Comparison of ENCODE assay signal across 1 cellular context in the genomic region with DNA sequence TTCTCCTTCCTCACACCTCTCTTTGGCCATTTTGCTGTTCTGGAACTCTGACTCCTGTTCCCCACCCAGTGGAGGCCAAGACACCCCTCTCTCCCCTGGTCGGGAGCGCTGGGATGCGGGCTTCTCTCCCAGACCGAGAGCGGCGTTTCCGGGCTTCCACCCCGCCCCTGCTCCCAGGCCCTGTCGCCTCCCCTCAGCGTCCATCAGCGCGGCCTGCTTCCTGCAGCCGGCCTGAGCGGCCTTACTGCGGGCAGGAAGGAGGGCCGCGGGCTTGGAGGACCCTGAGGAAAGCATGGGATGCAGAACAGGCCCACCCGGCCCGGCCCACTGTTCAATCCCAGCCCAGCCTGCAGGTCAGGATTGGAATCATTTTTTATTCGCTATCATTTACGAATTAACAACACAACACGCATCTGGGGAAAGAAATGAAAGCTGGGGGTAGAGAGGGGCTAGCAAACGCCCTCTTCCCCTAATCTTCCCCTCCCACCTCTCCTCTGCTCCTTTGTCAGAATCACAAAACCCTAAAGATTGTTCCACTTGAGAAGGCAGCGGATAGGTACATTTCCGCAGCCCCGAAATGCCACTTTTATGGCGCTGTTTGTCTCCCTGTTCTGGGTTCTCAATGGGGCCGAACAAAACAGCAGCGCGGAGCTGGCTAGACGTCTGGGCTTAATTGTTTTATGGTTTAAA.
A peak's percentile ranks its signal among the peaks of the same experiment; 100 is the strongest.
TF ChIP-seq lines count a peak whose summit lies in the region.

No MANE protein-coding gene starts in this region.

TF ChIP-seq in H1, 55 proteins besides CTCF, POLR2A, EP300 and RAD21:
- TF ChIP-seq, protein P1, sequence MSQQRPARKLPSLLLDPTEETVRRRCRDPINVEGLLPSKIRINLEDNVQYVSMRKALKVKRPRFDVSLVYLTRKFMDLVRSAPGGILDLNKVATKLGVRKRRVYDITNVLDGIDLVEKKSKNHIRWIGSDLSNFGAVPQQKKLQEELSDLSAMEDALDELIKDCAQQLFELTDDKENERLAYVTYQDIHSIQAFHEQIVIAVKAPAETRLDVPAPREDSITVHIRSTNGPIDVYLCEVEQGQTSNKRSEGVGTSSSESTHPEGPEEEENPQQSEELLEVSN (IDR thresholded peaks at IDR 0.05), result no peak
- TF ChIP-seq SUZ12 (IDR thresholded peaks at IDR 0.05; ENCODE audit: low read length) (peak; percentile 93), CHD2 (IDR thresholded peaks at IDR 0.05; ENCODE audit: low read length) (no peak), NANOG (IDR thresholded peaks at IDR 0.05; ENCODE audit: insufficient read depth, low read depth, low read length, poor library complexity, severe bottlenecking) (no peak), CBX8 (IDR thresholded peaks at IDR 0.05; ENCODE audit: borderline replicate concordance, low read depth, low read length) (no peak), SIRT6 (IDR thresholded peaks at IDR 0.05; ENCODE audit: low read length) (no peak), MAFK (IDR thresholded peaks at IDR 0.05; ENCODE audit: low read depth, low read length) (no peak), POLR2AphosphoS5 (IDR thresholded peaks at IDR 0.05; ENCODE audit: low read depth, low read length) (no peak), EZH2 (IDR thresholded peaks at IDR 0.05; ENCODE audit: low read depth, low read length, severe bottlenecking) (peak; percentile 93)
- TF ChIP-seq, protein P2, sequence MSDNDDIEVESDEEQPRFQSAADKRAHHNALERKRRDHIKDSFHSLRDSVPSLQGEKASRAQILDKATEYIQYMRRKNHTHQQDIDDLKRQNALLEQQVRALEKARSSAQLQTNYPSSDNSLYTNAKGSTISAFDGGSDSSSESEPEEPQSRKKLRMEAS (IDR thresholded peaks at IDR 0.05), result no peak
